10 cellular contexts compared by ENCODE assay signal in the genomic region with DNA sequence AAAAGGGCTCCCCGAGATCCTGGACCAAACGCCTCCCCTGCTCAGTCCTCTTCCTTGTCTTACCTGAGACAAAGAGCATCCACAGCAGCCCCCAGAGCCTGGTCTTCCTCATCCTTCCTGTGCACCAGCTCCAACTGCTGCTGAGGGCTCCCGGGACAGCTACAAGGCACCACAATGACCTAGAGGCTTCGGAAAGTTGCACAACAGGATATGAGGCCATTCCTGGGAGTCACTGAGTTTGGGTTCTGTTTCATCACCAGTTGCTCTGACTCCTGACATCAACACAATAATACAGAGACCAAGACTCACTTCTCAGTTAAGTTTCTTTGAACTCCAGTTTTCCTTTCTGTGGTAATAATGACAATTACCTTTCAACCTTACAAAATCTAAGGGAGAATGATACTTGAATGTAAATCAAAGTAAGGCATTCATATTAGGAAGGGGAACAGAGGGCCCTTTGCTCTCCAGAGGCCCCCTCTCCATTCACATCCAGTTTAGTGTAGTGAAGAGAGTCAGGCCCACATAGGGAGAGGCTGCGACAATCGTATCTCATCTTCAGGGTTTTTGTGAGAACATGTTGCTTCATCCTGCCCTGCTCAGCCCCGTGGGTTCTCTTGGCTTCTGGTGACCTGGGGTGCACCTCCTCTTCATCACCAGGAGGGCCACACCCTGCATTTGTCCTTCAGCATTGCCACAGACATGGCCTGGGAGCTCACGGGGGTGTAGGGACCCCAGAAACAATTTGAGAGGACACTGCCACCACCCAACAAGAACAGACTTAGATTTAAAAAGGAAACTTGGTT. TPM values are rescaled to one million over a fixed set of nuclear protein-coding genes. Genes with fewer than 3 reads are reported as not detected.
DNase-seq lines count a peak whose midpoint lies in the region; ATAC-seq and TF ChIP-seq lines count a peak whose summit lies in the region.
"Had no signal": no experiment of that assay in that cellular context is flagged by ENCODE, and none has a peak within 500 bp of the region (broad histone marks: within the 10 kb centered on the region; RNA-seq: fewer than 3 reads in every experiment).

A gene (minus strand): TSS at position 139 of the 803 bp plus-strand sequence. CDS start 27 bp downstream, at position 112.

- peak within 1 kb of the TSS; percentile 2 to 89 (median 74); a peak in 20 of 22 replicates for H3K4me2 ChIP-seq in BLaER1 treated with 17β-estradiol and CSF1 and Interleukin-3, amounts not matched to agents 10 nM and 100 nM

- H3K36me3 ChIP-seq in BLaER1 treated with 17β-estradiol and CSF1 and Interleukin-3, amounts not matched to agents 10 nM and 100 nM, result peaks cover 0 to 13% (median 0%) of the 10 kb centered on the region in 11 experiments; a peak in 7 of 22 replicates
- H3K36me3 ChIP-seq in SJCRH30, result no peaks in the 10 kb centered on the region

- H3K9me3 ChIP-seq in BLaER1 treated with 17β-estradiol and CSF1 and Interleukin-3, amounts not matched to agents 10 nM and 100 nM (replicated peaks in 1 of 11), result peaks cover 0 to 15% (median 0%) of the 10 kb centered on the region in 11 experiments; a peak in 4 of 22 replicates
- H3K9me3 ChIP-seq in mononuclear cell (ENCODE audit: low read depth, low read length), result no peaks in the 10 kb centered on the region
- H3K9me3 ChIP-seq in SJCRH30 (replicated peaks), result no peaks in the 10 kb centered on the region

- ATAC-seq in stimulated activated naive B cell treated with anti-CD40 and anti-IgM and Interleukin-4, amounts not matched to agents 10 μg/mL and 1 μg/mL and 100 μg/mL, for 72 hours (replicated peaks), result no peak

- H3K27ac ChIP-seq in BLaER1 treated with 17β-estradiol and CSF1 and Interleukin-3, amounts not matched to agents 10 nM and 100 nM, result peak within 1 kb of the TSS; percentile 4 to 95 (median 66); a peak in 18 of 22 replicates
- H3K27ac ChIP-seq in SJCRH30, result no peak within 1 kb of the TSS

- no peak within 1 kb of the TSS for H3K27ac Mint-ChIP-seq in stimulated activated naive B cell treated with anti-CD40 and anti-IgM and Interleukin-4, amounts not matched to agents 10 μg/mL and 1 μg/mL and 100 μg/mL, for 72 hours

- H3K27me3 ChIP-seq in BLaER1 treated with 17β-estradiol and CSF1 and Interleukin-3, amounts not matched to agents 10 nM and 100 nM, result no peaks in the 10 kb centered on the region
- H3K27me3 ChIP-seq in mononuclear cell (ENCODE audit: insufficient read depth, low read length) (no peaks in the 10 kb centered on the region), SJCRH30 (peaks cover 7% of the 10 kb centered on the region)

- H3K4me1 ChIP-seq in BLaER1 treated with 17β-estradiol and CSF1 and Interleukin-3, amounts not matched to agents 10 nM and 100 nM, result peaks cover 0 to 86% (median 44%) of the 10 kb centered on the region in 10 experiments; a peak in 17 of 20 replicates
- peaks cover 40% of the 10 kb centered on the region for H3K4me1 ChIP-seq in mononuclear cell (ENCODE audit: insufficient read depth, low read length)
- H3K4me1 ChIP-seq in SJCRH30, result no peaks in the 10 kb centered on the region

- peaks cover 0 to 10% of the 10 kb centered on the region in 2 donors for H3K4me1 Mint-ChIP-seq in stimulated activated naive B cell treated with anti-CD40 and anti-IgM and Interleukin-4, amounts not matched to agents 10 μg/mL and 1 μg/mL and 100 μg/mL, for 72 hours

- TF ChIP-seq CTCF in choroid plexus epithelial cell (conservative IDR thresholded peaks at IDR 0.05; ENCODE audit: low read depth, low read length), result no peak

- no peaks in the 10 kb centered on the region for H4K20me1 ChIP-seq in BLaER1 treated with 17β-estradiol and CSF1 and Interleukin-3, amounts not matched to agents 10 nM and 100 nM

- H3K36me3 Mint-ChIP-seq in stimulated activated naive B cell treated with anti-CD40 and anti-IgM and Interleukin-4, amounts not matched to agents 10 μg/mL and 1 μg/mL and 100 μg/mL, for 72 hours, result peaks cover 0 to 7% of the 10 kb centered on the region in 2 donors

- no peak within 1 kb of the TSS for H3K4me3 Mint-ChIP-seq in stimulated activated naive B cell treated with anti-CD40 and anti-IgM and Interleukin-4, amounts not matched to agents 10 μg/mL and 1 μg/mL and 100 μg/mL, for 72 hours

- peak within 1 kb of the TSS in 6 of 10 experiments; percentile 2 to 61 (median 44); a peak in 9 of 20 replicates for H3K4me3 ChIP-seq in BLaER1 treated with 17β-estradiol and CSF1 and Interleukin-3, amounts not matched to agents 10 nM and 100 nM
- H3K4me3 ChIP-seq in choroid plexus epithelial cell (ENCODE audit: low read depth, low read length) (no peak within 1 kb of the TSS), mononuclear cell (ENCODE audit: low read length) (peak within 1 kb of the TSS; percentile 30), SJCRH30 (no peak within 1 kb of the TSS)

- DNase-seq in LHCN-M2 (ENCODE audit: low read depth) (peak; percentile 71), choroid plexus epithelial cell (ENCODE audit: low read depth) (peak; percentile 94), SJCRH30 (no peak), NCI-H187 (lab: John Stamatoyannopoulos, UW) (no peak)
- DNase-seq in stimulated activated naive B cell treated with anti-CD40 and anti-IgM and Interleukin-4, amounts not matched to agents 10 μg/mL and 1 μg/mL and 100 μg/mL, for 72 hours, result no peak
- DNase-seq in stimulated activated CD4-positive, alpha-beta T cell treated with anti-CD3 and anti-CD28 coated beads, Interleukin-2, amount 100 ng/mL, for 24 hours, result no peak
- DNase-seq: GDM1, NCI-H774 had no signal

- H3K9ac ChIP-seq in BLaER1 treated with 17β-estradiol and CSF1 and Interleukin-3, amounts not matched to agents 10 nM and 100 nM, result peak within 1 kb of the TSS in 7 of 11 experiments; percentile 16 to 81 (median 67); a peak in 11 of 22 replicates

- H3K27me3 Mint-ChIP-seq in stimulated activated naive B cell treated with anti-CD40 and anti-IgM and Interleukin-4, amounts not matched to agents 10 μg/mL and 1 μg/mL and 100 μg/mL, for 72 hours, result peaks cover 5 to 16% of the 10 kb centered on the region in 2 donors

- H3K9me3 Mint-ChIP-seq in stimulated activated naive B cell treated with anti-CD40 and anti-IgM and Interleukin-4, amounts not matched to agents 10 μg/mL and 1 μg/mL and 100 μg/mL, for 72 hours, result peaks cover 4 to 7% of the 10 kb centered on the region in 2 donors

RNA-seq across cellular contexts. Expression of the gene that starts here (rescaled TPM):
- total RNA-seq in LHCN-M2 (2014; rRNA removed), result 0.32 and 0.52 TPM in 2 replicates
- polyA plus RNA-seq in LHCN-M2 (2012), result not detected
- 103 TPM for total RNA-seq in mononuclear cell
- total RNA-seq in SJCRH30 (2014; rRNA removed; shearing (Covaris generic)), result not detected in 2 replicates

Comparison
In these comparisons a context has a peak if more than half of its experiments do, and no peak if none do; other contexts are left out.
1. RNA of the gene that starts here (total RNA-seq): 103 TPM in mononuclear cell (single experiment); 0.32 to 0.52 TPM in LHCN-M2 and not detected in SJCRH30; every median in the first group is over 10 times any median in the second.
2. Peak in DNase-seq in LHCN-M2; RNA of the gene not detected or under 1 TPM.
3. H3K4me3 ChIP-seq: peak in BLaER1 treated with 17β-estradiol and CSF1 and Interleukin-3, amounts not matched to agents 10 nM and 100 nM (6 of 10) and mononuclear cell (single experiment); none in choroid plexus epithelial cell (single experiment) and SJCRH30 (single experiment).